In the genomic region with DNA sequence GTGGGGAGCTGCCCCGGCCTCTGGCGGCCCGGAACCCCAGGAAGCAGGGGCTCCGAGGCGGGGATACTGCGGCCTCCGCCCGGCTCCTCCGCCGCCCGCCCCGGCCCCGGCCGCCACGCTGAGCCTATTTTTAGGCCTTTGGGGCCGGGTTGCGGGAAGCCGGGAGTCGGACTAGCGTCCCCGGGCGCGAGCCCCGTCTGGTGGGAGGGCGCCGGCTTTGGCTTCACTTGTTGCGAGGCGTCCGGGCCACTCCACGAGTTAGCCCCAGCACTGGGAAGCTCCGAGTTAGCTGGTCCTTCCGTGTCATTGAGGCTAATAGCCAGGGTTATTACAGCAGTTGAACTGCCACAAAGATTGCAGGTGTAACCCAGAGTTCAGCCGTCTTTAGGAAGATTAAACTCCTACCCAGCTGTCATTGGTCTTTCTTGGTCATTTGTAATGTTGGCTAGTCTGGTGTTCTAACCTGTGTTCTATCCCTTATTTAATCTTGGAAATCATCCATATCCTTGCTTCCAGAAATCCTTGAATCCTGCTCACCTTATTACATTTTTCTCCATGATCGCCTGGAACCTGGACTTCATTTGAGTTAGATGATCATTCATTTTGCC, we compare ENCODE assay signal across 8 cellular contexts. TPM values are rescaled to one million over a fixed set of nuclear protein-coding genes. Genes with fewer than 3 reads are reported as not detected.
DNase-seq lines count a peak whose midpoint lies in the region; ATAC-seq and TF ChIP-seq lines count a peak whose summit lies in the region.

No MANE protein-coding gene starts in this region.

- no peak for TF ChIP-seq CTCF in C4-2B (conservative IDR thresholded peaks at IDR 0.05)
- TF ChIP-seq CTCF in OCI-LY7 (conservative IDR thresholded peaks at IDR 0.05; ENCODE audit: low read length) = no peak
- no peak for TF ChIP-seq CTCF in psoas muscle (IDR thresholded peaks at IDR 0.05)

- peak overlapping the region; percentile 94 for H3K27ac ChIP-seq in C4-2B
- H3K27ac ChIP-seq in OCI-LY7 (ENCODE audit: low read depth, low read length, poor library complexity, severe bottlenecking) = peak overlapping the region; percentile 50
- peak overlapping the region; percentile 100 for H3K27ac ChIP-seq in psoas muscle

- H3K27me3 ChIP-seq in psoas muscle (ENCODE audit: insufficient read depth in 3 of 3, low read length in 2 of 3) = no peaks in the 10 kb centered on the region

- intact Hi-C loops in OCI-LY7 (cut with micrococcal nuclease; ENCODE audit: unreplicated experiment) (loop anchor here (5.0 kb wide), 3 partner anchors 135 to 1415 kb away; partner anchors contain the start of genes HPS3, RNF13 and TSC22D2), left ventricle myocardium superior (cut with micrococcal nuclease) (no loop called here), psoas muscle (cut with DNase I) (loop anchor here in 1 of 2 donors (1.0 kb wide), 1 partner anchor 36 kb away; no protein-coding TSS in a partner anchor)

- no peaks in the 10 kb centered on the region for H3K9me3 Mint-ChIP-seq in activated naive CD8-positive, alpha-beta T cell treated with anti-CD3 and anti-CD28 coated beads, Interleukin-2, amount 50 U/mL, for 24 hours

- H3K9me3 ChIP-seq in OCI-LY7 (ENCODE audit: low read length) (no peaks in the 10 kb centered on the region), psoas muscle (no peaks in the 10 kb centered on the region)

- no peaks in the 10 kb centered on the region for H4K20me1 ChIP-seq in OCI-LY7 (ENCODE audit: insufficient read depth, low read length)

- no peaks in the 10 kb centered on the region for H3K27me3 Mint-ChIP-seq in activated naive CD8-positive, alpha-beta T cell treated with anti-CD3 and anti-CD28 coated beads, Interleukin-2, amount 50 U/mL, for 24 hours

- H3K79me2 ChIP-seq in OCI-LY7 (ENCODE audit: insufficient read depth, low read depth, low read length) = peaks cover 4% of the 10 kb centered on the region; the same call in 1 of the 2 replicates

- H3K36me3 ChIP-seq in OCI-LY7 (ENCODE audit: insufficient read depth, low read length) = peaks cover 34% of the 10 kb centered on the region
- H3K36me3 ChIP-seq in psoas muscle (ENCODE audit: insufficient read depth in 1 of 2, low read depth in 1 of 2) = peaks cover 3 to 37% of the 10 kb centered on the region in 2 donors

- POLR2A ChIA-PET in OCI-LY7 (lab: Charles Lee) = interaction anchor here (0.7 to 2.1 kb wide), 12 partner anchors 8 to 154 kb away, joined by 3 to 8 read pairs (median 4); partner anchors contain the start of gene HPS3

- WGBS in psoas muscle, 3 donors = 2 to 3% (median 2%) methylated on average over 22 to 34 of the region's 34 CpGs

- peak overlapping the region; percentile 75 for H3K27ac Mint-ChIP-seq in activated naive CD8-positive, alpha-beta T cell treated with anti-CD3 and anti-CD28 coated beads, Interleukin-2, amount 50 U/mL, for 24 hours

- ATAC-seq in GM18861 (IDR thresholded peaks at IDR 0.05; ENCODE audit: unreplicated experiment) (peak; percentile 19), HG03064 (IDR thresholded peaks at IDR 0.05; ENCODE audit: low read depth, unreplicated experiment) (peak; percentile 25), left ventricle myocardium superior (peak; percentile 76), psoas muscle (peak; percentile 60 to 75 (median 72))
- peak; percentile 13 for ATAC-seq in activated naive CD8-positive, alpha-beta T cell treated with anti-CD3 and anti-CD28 coated beads, Interleukin-2, amount 50 U/mL, for 24 hours

- H3K36me3 Mint-ChIP-seq in activated naive CD8-positive, alpha-beta T cell treated with anti-CD3 and anti-CD28 coated beads, Interleukin-2, amount 50 U/mL, for 24 hours (ENCODE audit: low read depth) = peaks cover 14% of the 10 kb centered on the region

- BruUV-seq in OCI-LY7 (replicated peaks; lab: Mats Ljungman, UMichigan) = no TSS peak

- H3K4me1 Mint-ChIP-seq in activated naive CD8-positive, alpha-beta T cell treated with anti-CD3 and anti-CD28 coated beads, Interleukin-2, amount 50 U/mL, for 24 hours = peaks cover 24% of the 10 kb centered on the region

- peak; percentile 61 for DNase-seq in OCI-LY7 (ENCODE audit: low spot score)
- peak; percentile 47 for DNase-seq in activated naive CD8-positive, alpha-beta T cell treated with anti-CD3 and anti-CD28 coated beads, Interleukin-2, amount 50 U/mL, for 24 hours
- DNase-seq in left ventricle myocardium superior = peak; percentile 74
- DNase-seq in psoas muscle = peak; percentile 66 to 83
- DNase-seq in COLO829 (ENCODE audit: low spot score) = no peak

- peak overlapping the region; percentile 82 for H3K4me3 Mint-ChIP-seq in activated naive CD8-positive, alpha-beta T cell treated with anti-CD3 and anti-CD28 coated beads, Interleukin-2, amount 50 U/mL, for 24 hours

- H2AFZ ChIP-seq in OCI-LY7 (ENCODE audit: low read length) = peak overlapping the region; percentile 100

- H3K4me3 ChIP-seq in OCI-LY7 (ENCODE audit: low read depth, low read length, poor library complexity, severe bottlenecking) (peak overlapping the region; percentile 81), psoas muscle (peak overlapping the region; percentile 95)

- CTCF ChIA-PET in OCI-LY7 (lab: Charles Lee; ENCODE audit: unreplicated experiment) = interaction anchor here (0.7 to 1.2 kb wide), 2 partner anchors 39 to 138 kb away, joined by 3 read pairs; no protein-coding TSS in a partner anchor

- H3K9me2 ChIP-seq in OCI-LY7 (ENCODE audit: insufficient read depth, low read length) = no peaks in the 10 kb centered on the region

- H3K4me1 ChIP-seq in OCI-LY7 (ENCODE audit: insufficient read depth, low read length, poor library complexity, severe bottlenecking) = peaks cover 20% of the 10 kb centered on the region
- H3K4me1 ChIP-seq in psoas muscle = peaks cover 36% of the 10 kb centered on the region

- H3K4me2 ChIP-seq in OCI-LY7 (ENCODE audit: low read length) = peak overlapping the region; percentile 82

RNA-seq across cellular contexts. Expression of gene GYG1, which starts 0.8 kb away (rescaled TPM):
- 9.6 and 11.5 TPM in 2 replicates for total RNA-seq in OCI-LY7 (2014; rRNA removed; shearing (Covaris generic))
- 53.6 and 54.5 TPM in 2 replicates for total RNA-seq in OCI-LY7 (2022)
- 179 TPM for total RNA-seq in left ventricle myocardium superior
- total RNA-seq in psoas muscle = 100 to 1,000 TPM; 305 to 550 (median 419) TPM
- polyA plus RNA-seq in psoas muscle = 100 to 1,000 TPM; 164 to 373 (median 338) TPM

Comparison
In these comparisons a context has a peak if more than half of its experiments do, and no peak if none do; other contexts are left out.
1. H3K27ac ChIP-seq: peak in every context shown above with its lines; median percentile 100 in psoas muscle; 94 in C4-2B; 50 in OCI-LY7.
2. ATAC-seq: peak in every context shown above with its lines; median percentile 76 in left ventricle myocardium superior; 72 in psoas muscle; 25 in HG03064; 19 in GM18861; 13 in activated naive CD8-positive, alpha-beta T cell treated with anti-CD3 and anti-CD28 coated beads, Interleukin-2, amount 50 U/mL, for 24 hours.